23 cellular contexts compared by ENCODE assay signal in the genomic region with DNA sequence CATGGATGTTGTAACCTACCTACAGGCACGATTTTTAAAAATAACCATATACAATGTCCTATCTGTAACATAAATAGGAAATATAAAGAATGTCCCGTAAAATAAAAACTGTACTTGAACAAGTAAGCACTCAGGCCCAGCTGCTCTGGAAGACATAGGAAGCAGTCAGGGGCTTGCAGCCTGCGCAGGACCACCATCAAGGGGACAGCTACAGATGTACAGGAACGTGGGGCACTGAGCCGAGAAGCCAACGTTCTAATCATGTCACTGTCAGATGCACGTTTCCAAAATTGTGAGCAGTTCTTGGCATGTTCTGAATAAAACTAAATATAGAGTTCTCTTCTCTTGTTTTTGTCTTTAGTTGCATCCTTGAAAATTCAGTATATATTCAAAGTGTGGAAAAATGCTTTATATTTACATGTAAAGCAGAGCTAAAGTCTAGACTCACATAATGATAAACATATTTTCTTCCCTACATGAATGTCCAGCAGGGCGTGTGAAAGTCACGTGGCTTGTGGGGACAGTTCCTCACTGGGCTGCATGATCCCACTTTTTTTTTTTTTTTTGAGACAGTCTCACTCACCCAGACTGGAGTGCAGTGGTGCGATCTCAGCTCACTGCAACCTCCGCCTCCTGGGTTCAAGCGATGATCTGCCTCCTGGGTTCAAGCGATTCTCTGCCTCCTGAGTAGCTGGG. TPM values are rescaled to one million over a fixed set of nuclear protein-coding genes. Genes with fewer than 3 reads are reported as not detected.
"Had no signal": no experiment of that assay in that cellular context is flagged by ENCODE, and none has a peak within 500 bp of the region (broad histone marks: within the 10 kb centered on the region; RNA-seq: fewer than 3 reads in every experiment).

No MANE protein-coding gene starts in this region.

- H2AFZ ChIP-seq: parathyroid adenoma had no signal

- H3K27me3 ChIP-seq: dorsolateral prefrontal cortex, heart left ventricle, right lobe of liver, testis, tibial nerve, upper lobe of right lung, vagina had no signal

- H3K4me1 ChIP-seq: parathyroid adenoma, prostate gland, right lobe of liver, upper lobe of right lung, vagina had no signal

- H3K36me3 ChIP-seq: heart left ventricle, prostate gland, right lobe of liver, tibial nerve, upper lobe of right lung, vagina had no signal

- H3K79me2 ChIP-seq: parathyroid adenoma had no signal

- FAIRE-seq: frontal cortex, keratinocyte had no signal

- DNase-seq: effector CD8-positive, alpha-beta T cell; immature natural killer cell; mesendoderm; naive B cell; nephron progenitor cell; right lobe of liver; stimulated activated CD4-positive, alpha-beta T cell treated with anti-CD3 and anti-CD28 coated beads, Interleukin-15, amount 100 ng/mL, for 24 hours; stimulated activated CD4-positive, alpha-beta T cell treated with anti-CD3 and anti-CD28 coated beads, Interleukin-1b, Interleukin-23, amount 100 ng/mL, for 48 hours; stimulated activated CD4-positive, alpha-beta T cell treated with anti-CD3 and anti-CD28 coated beads, Interleukin-4, amount 100 ng/mL, for 24 hours; testis; upper lobe of right lung had no signal

- H3K4me3 ChIP-seq: coronary artery, dorsolateral prefrontal cortex, heart left ventricle, prostate gland, right lobe of liver, testis, tibial nerve, upper lobe of right lung, vagina had no signal

- H3K27ac ChIP-seq: coronary artery, dorsolateral prefrontal cortex, parathyroid adenoma, prostate gland, right lobe of liver, testis, tibial nerve, upper lobe of right lung, vagina had no signal

- ATAC-seq: esophagus mucosa; right lobe of liver; stimulated activated memory B cell treated with anti-CD40 and anti-IgM and Interleukin-4, amounts not matched to agents 10 μg/mL and 1 μg/mL and 100 μg/mL, for 72 hours; upper lobe of right lung had no signal

- H3K9ac ChIP-seq: parathyroid adenoma had no signal

- H3K9me3 ChIP-seq: prostate gland, right lobe of liver, testis, upper lobe of right lung, vagina had no signal

RNA-seq across cellular contexts. Expression of a gene that starts 28.4 kb away (rescaled TPM):
- total RNA-seq: fibroblast of lung had no signal
- polyA plus RNA-seq: keratinocyte had no signal
